In genomic region chr10:128026620-128027281, GRCh38 we compare ENCODE assay signal across 2 cellular contexts.
TF ChIP-seq lines count a peak whose summit lies in the region.

No MANE protein-coding gene starts in this region.

TF ChIP-seq in HepG2, 621 proteins besides CTCF, POLR2A, EP300 and RAD21:
- TF ChIP-seq MAFF (IDR thresholded peaks at IDR 0.05; ENCODE audit: low read depth, low read length) (peak; percentile 98), ZBTB3 (CRISPR knock-in tag; IDR thresholded peaks at IDR 0.05; ENCODE audit: borderline replicate concordance, low read depth) (no peak), MAFK (conservative IDR thresholded peaks at IDR 0.05 in 1 of 2, IDR thresholded peaks at IDR 0.05 in 1 of 2; ENCODE audit: low read length in 2 of 2) (peak; percentile 97 to 99)

TF ChIP-seq in GM12878, 131 proteins besides CTCF, POLR2A, EP300 and RAD21:
- TF ChIP-seq CHD2 (IDR thresholded peaks at IDR 0.05; ENCODE audit: borderline replicate concordance, low read depth, low read length) (no peak), NRF1 (conservative IDR thresholded peaks at IDR 0.05; ENCODE audit: low read depth, low read length) (no peak), ZBTB33 (IDR thresholded peaks at IDR 0.05) (no peak), HSF1 (IDR thresholded peaks at IDR 0.05; ENCODE audit: low read depth, low read length) (no peak), EZH2 (IDR thresholded peaks at IDR 0.05; ENCODE audit: borderline replicate concordance, control insufficient read depth, low read depth, low read length) (no peak), SRF (IDR thresholded peaks at IDR 0.05; ENCODE audit: low read depth in 2 of 2, low read length in 2 of 2) (no peak), MXI1 (IDR thresholded peaks at IDR 0.05; ENCODE audit: low read depth, low read length) (no peak), E2F4 (IDR thresholded peaks at IDR 0.05; ENCODE audit: low read depth, low read length) (no peak)
